ENCODE assay signal across 1 cellular context in genomic region chr4:70704333-70705145, GRCh38.
TF ChIP-seq lines count a peak whose summit lies in the region.

No MANE protein-coding gene starts in this region.

TF ChIP-seq in HEK293, 187 proteins besides CTCF, POLR2A, EP300 and RAD21 (continued from another document):
- TF ChIP-seq PRDM10 (tag by site-specific recombination; IDR thresholded peaks at IDR 0.05), result 0 out of 2 replicates have a peak, but pooled peaks have one; percentile 55
- peak; percentile 63; the same call in 1 of the 2 replicates for TF ChIP-seq EGR2 (tag by site-specific recombination; IDR thresholded peaks at IDR 0.05; ENCODE audit: low read depth)
- no peak for TF ChIP-seq ZNF645 (tag by site-specific recombination; IDR thresholded peaks at IDR 0.05)
- no peak for TF ChIP-seq REST (tag by site-specific recombination; IDR thresholded peaks at IDR 0.05)
- TF ChIP-seq ZBTB11 (tag by site-specific recombination; conservative IDR thresholded peaks at IDR 0.05; ENCODE audit: low read depth), result peak; percentile 62; the same call in 1 of the 2 replicates
- peak; percentile 69 for TF ChIP-seq SP2 (tag by site-specific recombination; IDR thresholded peaks at IDR 0.05)
- peak; percentile 47; the same call in 1 of the 2 replicates for TF ChIP-seq ZBTB10 (tag by site-specific recombination; IDR thresholded peaks at IDR 0.05)
- no peak for TF ChIP-seq REPIN1 (tag by site-specific recombination; IDR thresholded peaks at IDR 0.05; ENCODE audit: low read depth)
- TF ChIP-seq ZBTB20 (tag by site-specific recombination; IDR thresholded peaks at IDR 0.05), result peak; percentile 70; the same call in 1 of the 2 replicates
- peak; percentile 52; the same call in 1 of the 2 replicates for TF ChIP-seq ZNF449 (tag by site-specific recombination; IDR thresholded peaks at IDR 0.05)
- TF ChIP-seq ZBTB26 (tag by site-specific recombination; optimal IDR thresholded peaks at IDR 0.05), result peak; percentile 21
- peak; percentile 79 for TF ChIP-seq PATZ1 (tag by site-specific recombination; IDR thresholded peaks at IDR 0.05)
